Comparison of ENCODE assay signal across 10 cellular contexts in genomic region chr7:142481548-142481947, GRCh38.
DNase-seq lines count a peak whose midpoint lies in the region; ATAC-seq, FAIRE-seq and TF ChIP-seq lines count a peak whose summit lies in the region.
"Had no signal": no experiment of that assay in that cellular context is flagged by ENCODE, and none has a peak within 500 bp of the region (broad histone marks: within the 10 kb centered on the region; RNA-seq: fewer than 3 reads in every experiment).

No MANE protein-coding gene starts in this region.

- no peak for FAIRE-seq in keratinocyte (lab: Jason Lieb, UNC)
- FAIRE-seq: colon had no signal

- no peak overlapping the region for H3K9ac ChIP-seq in keratinocyte (ENCODE audit: control insufficient read depth, extremely low read depth, insufficient read depth, low read length)

- no peak for ATAC-seq in CD4-positive, CD25-positive, alpha-beta regulatory T cell (ENCODE audit: low read depth in 2 of 2)
- ATAC-seq in activated CD8-positive, alpha-beta T cell treated with anti-CD3 and anti-CD28 coated beads for 36 hours, result no peak
- ATAC-seq in omental fat pad (ENCODE audit: low FRiP score), result no peak
- no peak for ATAC-seq in HG02588 (IDR thresholded peaks at IDR 0.05; ENCODE audit: unreplicated experiment)

- peaks cover 3% of the 10 kb centered on the region for H3K36me3 Mint-ChIP-seq in CD4-positive, CD25-positive, alpha-beta regulatory T cell
- H3K36me3 Mint-ChIP-seq in activated CD8-positive, alpha-beta T cell treated with anti-CD3 and anti-CD28 coated beads for 36 hours (ENCODE audit: low read depth), result no peaks in the 10 kb centered on the region

- peak overlapping the region; percentile 98 to 99 (median 98) for H3K27ac Mint-ChIP-seq in CD4-positive, CD25-positive, alpha-beta regulatory T cell
- H3K27ac Mint-ChIP-seq in activated CD8-positive, alpha-beta T cell treated with anti-CD3 and anti-CD28 coated beads for 36 hours, result peak overlapping the region; percentile 55

- H3K9me3 ChIP-seq in CD4-positive, CD25-positive, alpha-beta regulatory T cell (ENCODE audit: control insufficient read depth in 2 of 2, low read length in 2 of 2), result no peaks in the 10 kb centered on the region
- no peaks in the 10 kb centered on the region for H3K9me3 ChIP-seq in keratinocyte (ENCODE audit: control insufficient read depth, low read depth, low read length)

- H3K9me3 Mint-ChIP-seq in CD4-positive, CD25-positive, alpha-beta regulatory T cell, result no peaks in the 10 kb centered on the region
- no peaks in the 10 kb centered on the region for H3K9me3 Mint-ChIP-seq in activated CD8-positive, alpha-beta T cell treated with anti-CD3 and anti-CD28 coated beads for 36 hours

- H2AFZ ChIP-seq in keratinocyte (ENCODE audit: control insufficient read depth, low read length), result no peak overlapping the region

- dilution Hi-C loops in keratinocyte (cut with MboI; ENCODE audit: extremely low pct_ligation_motif_present, low sequenced_read_pairs), result no loop called here

- intact Hi-C loops in activated CD8-positive, alpha-beta T cell treated with anti-CD3 and anti-CD28 coated beads for 36 hours (cut with micrococcal nuclease), result no loop called here

- no peaks in the 10 kb centered on the region for H3K9me1 ChIP-seq in keratinocyte (ENCODE audit: control insufficient read depth, extremely low read depth, insufficient read depth, low read length)

- H3K36me3 ChIP-seq in CD4-positive, CD25-positive, alpha-beta regulatory T cell (ENCODE audit: control insufficient read depth, insufficient read depth, low read length), result no peaks in the 10 kb centered on the region
- H3K36me3 ChIP-seq in H7 (replicated peaks; ENCODE audit: control insufficient read depth, insufficient read depth, low read length), result no peaks in the 10 kb centered on the region
- H3K36me3 ChIP-seq in keratinocyte (ENCODE audit: control insufficient read depth in 2 of 2, extremely low read depth in 1 of 2, insufficient read depth in 2 of 2, low read length in 2 of 2), result no peaks in the 10 kb centered on the region

- peak overlapping the region; percentile 71 for H3K27ac ChIP-seq in CD4-positive, CD25-positive, alpha-beta regulatory T cell (ENCODE audit: insufficient read depth, low read length, poor library complexity, severe bottlenecking)
- no peak overlapping the region for H3K27ac ChIP-seq in keratinocyte (ENCODE audit: control insufficient read depth, insufficient read depth, low read length)

- peaks cover 25 to 78% (median 52%) of the 10 kb centered on the region in 4 donors for H3K4me1 Mint-ChIP-seq in CD4-positive, CD25-positive, alpha-beta regulatory T cell
- H3K4me1 Mint-ChIP-seq in activated CD8-positive, alpha-beta T cell treated with anti-CD3 and anti-CD28 coated beads for 36 hours (ENCODE audit: low read depth), result peaks cover 62% of the 10 kb centered on the region

- peaks cover 47% of the 10 kb centered on the region for H3K4me1 ChIP-seq in CD4-positive, CD25-positive, alpha-beta regulatory T cell (ENCODE audit: control insufficient read depth, insufficient read depth, low read length, poor library complexity, severe bottlenecking)
- peaks cover 2% of the 10 kb centered on the region for H3K4me1 ChIP-seq in keratinocyte (ENCODE audit: control insufficient read depth, extremely low read depth, insufficient read depth, low read length)

- H3K27me3 Mint-ChIP-seq in CD4-positive, CD25-positive, alpha-beta regulatory T cell, result peaks cover 9% of the 10 kb centered on the region
- H3K27me3 Mint-ChIP-seq in activated CD8-positive, alpha-beta T cell treated with anti-CD3 and anti-CD28 coated beads for 36 hours, result no peaks in the 10 kb centered on the region

- H3K4me3 Mint-ChIP-seq in CD4-positive, CD25-positive, alpha-beta regulatory T cell, result peak overlapping the region in 1 of 4 donors; percentile 40
- H3K4me3 Mint-ChIP-seq in activated CD8-positive, alpha-beta T cell treated with anti-CD3 and anti-CD28 coated beads for 36 hours, result no peak overlapping the region

- no peaks in the 10 kb centered on the region for H3K79me2 ChIP-seq in keratinocyte (ENCODE audit: control insufficient read depth, insufficient read depth, low read length)

- H4K20me1 ChIP-seq in keratinocyte (ENCODE audit: control insufficient read depth, extremely low read depth, insufficient read depth, low read length), result no peaks in the 10 kb centered on the region

- POLR2A ChIA-PET in activated CD8-positive, alpha-beta T cell treated with anti-CD3 and anti-CD28 coated beads for 36 hours (lab: Charles Lee), result no interaction called here

- DNase-seq in CD4-positive, CD25-positive, alpha-beta regulatory T cell, result no peak
- DNase-seq in H7 (peak; percentile 32), keratinocyte (ENCODE audit: low read depth, low spot score) (no peak), DMS114 treated with DMSO at 0.1 percent for 48 hours (lab: John Stamatoyannopoulos, UW; ENCODE audit: unreplicated experiment) (no peak), NCI-H187 (lab: John Stamatoyannopoulos, UW) (no peak), omental fat pad (ENCODE audit: low spot score) (no peak)
- no peak for DNase-seq in activated CD8-positive, alpha-beta T cell treated with anti-CD3 and anti-CD28 coated beads for 36 hours
- DNase-seq: activated CD8-positive, alpha-beta memory T cell treated with anti-CD3 and anti-CD28 coated beads, Interleukin-2, amount 50 U/mL, for 4 hours had no signal

- TF ChIP-seq CTCF in activated CD8-positive, alpha-beta T cell treated with anti-CD3 and anti-CD28 coated beads for 36 hours (IDR thresholded peaks at IDR 0.05), result no peak
- TF ChIP-seq CTCF in keratinocyte (optimal IDR thresholded peaks at IDR 0.05 in 1 of 3, IDR thresholded peaks at IDR 0.05 in 1 of 3, conservative IDR thresholded peaks at IDR 0.05 in 1 of 3; ENCODE audit: extremely low read depth in 1 of 3, insufficient read depth in 2 of 3, low read length in 3 of 3) (peak; percentile 18 to 38 (median 30)), omental fat pad (IDR thresholded peaks at IDR 0.05) (no peak)

- no peak overlapping the region for H3K4me2 ChIP-seq in keratinocyte (ENCODE audit: control insufficient read depth, extremely low read depth, insufficient read depth, low read depth, low read length)

- H3K27me3 ChIP-seq in CD4-positive, CD25-positive, alpha-beta regulatory T cell (ENCODE audit: control insufficient read depth, insufficient read depth, low read length), result no peaks in the 10 kb centered on the region
- H3K27me3 ChIP-seq in H7 (ENCODE audit: control insufficient read depth, insufficient read depth, low read length), result no peaks in the 10 kb centered on the region
- no peaks in the 10 kb centered on the region for H3K27me3 ChIP-seq in keratinocyte (ENCODE audit: control insufficient read depth, extremely low read depth, insufficient read depth, low read length)

- CTCF ChIA-PET in activated CD8-positive, alpha-beta T cell treated with anti-CD3 and anti-CD28 coated beads for 36 hours (lab: Charles Lee), result interaction anchor here (0.9 to 26.6 kb wide), 7 partner anchors 10 to 126 kb away, joined by 3 to 513 read pairs (median 4); no protein-coding TSS in a partner anchor

- H3K4me3 ChIP-seq in CD4-positive, CD25-positive, alpha-beta regulatory T cell (ENCODE audit: low read depth, low read length), result no peak overlapping the region
- no peak overlapping the region for H3K4me3 ChIP-seq in H7 (ENCODE audit: insufficient read depth, low read depth, low read length)
- no peak overlapping the region for H3K4me3 ChIP-seq in keratinocyte (ENCODE audit: control insufficient read depth in 2 of 3, extremely low read depth in 1 of 3, insufficient read depth in 2 of 3, low read depth in 1 of 3, low read length in 3 of 3)

Comparison
In these comparisons a context has a peak if more than half of its experiments do, and no peak if none do; other contexts are left out.
1. CTCF ChIP-seq: peak in keratinocyte (3 of 3); none in activated CD8-positive, alpha-beta T cell treated with anti-CD3 and anti-CD28 coated beads for 36 hours (single experiment) and omental fat pad (0 of 3).